In genomic region chr9:70874451-70874850, GRCh38 we compare ENCODE assay signal across 23 cellular contexts.
DNase-seq lines count a peak whose midpoint lies in the region; ATAC-seq, FAIRE-seq and TF ChIP-seq lines count a peak whose summit lies in the region.
"Had no signal": no experiment of that assay in that cellular context is flagged by ENCODE, and none has a peak within 500 bp of the region (broad histone marks: within the 10 kb centered on the region; RNA-seq: fewer than 3 reads in every experiment).

No MANE protein-coding gene starts in this region.

- H3K4me1 ChIP-seq in A549 (no peaks in the 10 kb centered on the region; the same call in 2 of the 3 replicates), IMR-90 (ENCODE audit: control insufficient read depth, insufficient read depth, low read length) (no peaks in the 10 kb centered on the region)
- H3K4me1 ChIP-seq: Caco-2 had no signal

- H3K79me1 ChIP-seq in IMR-90 (ENCODE audit: low read depth in 1 of 2, low read length in 2 of 2): no peaks in the 10 kb centered on the region

- no peak for TF ChIP-seq CTCF in A549 (IDR thresholded peaks at IDR 0.05)
- no peak for TF ChIP-seq CTCF in IMR-90 (conservative IDR thresholded peaks at IDR 0.05; ENCODE audit: low read depth, low read length)
- TF ChIP-seq CTCF in choroid plexus epithelial cell (conservative IDR thresholded peaks at IDR 0.05; ENCODE audit: low read depth, low read length): no peak
- no peak for TF ChIP-seq CTCF in fibroblast of the aortic adventitia (IDR thresholded peaks at IDR 0.05; ENCODE audit: insufficient read depth, low read length)

- H4K8ac ChIP-seq in IMR-90 (ENCODE audit: low read depth in 2 of 2, low read length in 2 of 2): no peak overlapping the region

- H3K4me3 ChIP-seq in A549 (no peak overlapping the region), IMR-90 (ENCODE audit: insufficient read depth, low read depth, low read length) (no peak overlapping the region), choroid plexus epithelial cell (ENCODE audit: low read depth, low read length) (no peak overlapping the region), fibroblast of the aortic adventitia (ENCODE audit: low read depth, low read length) (no peak overlapping the region)

- H3K9me3 ChIP-seq in A549 (no peaks in the 10 kb centered on the region), IMR-90 (ENCODE audit: control insufficient read depth, insufficient read depth, low read length) (no peaks in the 10 kb centered on the region)
- H3K9me3 ChIP-seq: Caco-2 had no signal

- no peak for TF ChIP-seq EP300 in A549 (IDR thresholded peaks at IDR 0.05)

- no peak overlapping the region for H2BK120ac ChIP-seq in IMR-90 (ENCODE audit: low read depth, low read length)

- TF ChIP-seq RAD21 in A549 (conservative IDR thresholded peaks at IDR 0.05 in 1 of 2, IDR thresholded peaks at IDR 0.05 in 1 of 2) (no peak), IMR-90 (IDR thresholded peaks at IDR 0.05; ENCODE audit: low read length) (no peak)

- in situ Hi-C loops in IMR-90 (cut with MboI; ENCODE audit: low sequenced_read_pairs): no loop called here

- no TSS peak for BruUV-seq in IMR-90 (replicated peaks; lab: Mats Ljungman, UMichigan)

- dilution Hi-C loops in IMR-90 (cut with HindIII; ENCODE audit: low sequenced_read_pairs, unreplicated experiment): no loop called here

- peaks cover 2% of the 10 kb centered on the region; the same call in 1 of the 2 replicates for H3K27me3 ChIP-seq in IMR-90 (ENCODE audit: control insufficient read depth, insufficient read depth, low read length)

- DNase-seq in A549 (ENCODE audit: low read depth in 1 of 2, low spot score in 1 of 2): no peak
- no peak for DNase-seq in IMR-90
- DNase-seq in choroid plexus epithelial cell (ENCODE audit: low read depth): peak; percentile 5
- DNase-seq in fibroblast of the aortic adventitia (ENCODE audit: low read depth): peak; percentile 46
- DNase-seq in NCI-H1436 (lab: John Stamatoyannopoulos, UW): no peak
- no peak for DNase-seq in DMS153 (lab: John Stamatoyannopoulos, UW)
- DNase-seq in activated CD8-positive, alpha-beta memory T cell treated with anti-CD3 and anti-CD28 coated beads for 24 hours: no peak
- DNase-seq: 8988T; Caco-2; CD4-positive, alpha-beta T cell; HFFc6; Kasumi-1; MM.1S; NCI-H1105 treated with DMSO at 0.1 percent for 48 hours; NCI-H187; NCI-H2107; NCI-H510A; NCI-H774; OCI-M1; Right ventricle myocardium superior had no signal

- H3K23ac ChIP-seq in IMR-90 (ENCODE audit: low read depth, low read length): no peak overlapping the region

- H2AFZ ChIP-seq in IMR-90 (replicated peaks; ENCODE audit: low read length, poor library complexity): no peak overlapping the region

- POLR2A ChIA-PET in A549 (lab: Yijun Ruan, JAX): no interaction called here
- POLR2A ChIA-PET in IMR-90 (lab: Charles Lee; ENCODE audit: unreplicated experiment): no interaction called here

- ATAC-seq in A549: no peak
- ATAC-seq in IMR-90 (ENCODE audit: low read depth): no peak
- ATAC-seq in GM21786 (IDR thresholded peaks at IDR 0.05; ENCODE audit: unreplicated experiment): no peak

- H3K27ac ChIP-seq in A549 (no peak overlapping the region), IMR-90 (ENCODE audit: insufficient read depth, low read length) (no peak overlapping the region)
- H3K27ac ChIP-seq: HL-60 had no signal

- intact Hi-C loops in IMR-90 (cut with micrococcal nuclease): no loop called here

- H2BK15ac ChIP-seq in IMR-90 (ENCODE audit: low read depth, low read length): no peak overlapping the region

- H3K36me3 ChIP-seq in IMR-90 (ENCODE audit: control insufficient read depth, insufficient read depth, low read length): no peaks in the 10 kb centered on the region

- no peak overlapping the region for H2BK5ac ChIP-seq in IMR-90 (ENCODE audit: low read depth, low read length, poor library complexity, severe bottlenecking)

- no peak overlapping the region for H3K4ac ChIP-seq in IMR-90 (ENCODE audit: low read depth, low read length)

- no peaks in the 10 kb centered on the region for H3K9me1 ChIP-seq in IMR-90 (ENCODE audit: insufficient read depth, low read length)

- H2AK9ac ChIP-seq in IMR-90 (replicated peaks; ENCODE audit: low read depth, low read length, poor library complexity): no peak overlapping the region

- H3K18ac ChIP-seq in IMR-90 (ENCODE audit: low read depth, low read length): no peak overlapping the region

- H3K4me2 ChIP-seq in A549 (no peak overlapping the region), IMR-90 (ENCODE audit: low read depth, low read length) (no peak overlapping the region)

- CTCF ChIA-PET in A549 (lab: Yijun Ruan, JAX) (no interaction called here), IMR-90 (lab: Yijun Ruan, JAX) (no interaction called here)

- no peak overlapping the region for H4K5ac ChIP-seq in IMR-90 (ENCODE audit: low read depth, low read length)

- WGBS in A549 (ENCODE audit: missing lambda C conversion rate): 45% methylated on average over 1 of the region's 1 CpG
- WGBS in IMR-90 (ENCODE audit: extremely low coverage in 2 of 2, insufficient read length in 1 of 2), 2 experiments: no CpG with 5 or more reads among the region's 1 CpG

- no peaks in the 10 kb centered on the region for H4K20me1 ChIP-seq in IMR-90 (ENCODE audit: insufficient read depth, low read length)

- H3K56ac ChIP-seq in IMR-90 (ENCODE audit: extremely low read depth, insufficient read depth, low read length): no peak overlapping the region

- no peak overlapping the region for H2AK5ac ChIP-seq in IMR-90 (ENCODE audit: low read depth, low read length)

- no peak for FAIRE-seq in A549 (lab: Jason Lieb, UNC)
- FAIRE-seq: GM12891 had no signal

- no peak overlapping the region for H4K91ac ChIP-seq in IMR-90 (ENCODE audit: insufficient read depth, low read depth, low read length)

- TF ChIP-seq POLR2A in A549 (IDR thresholded peaks at IDR 0.05; ENCODE audit: low read length) (no peak), IMR-90 (IDR thresholded peaks at IDR 0.05; ENCODE audit: low read depth, low read length) (no peak)

- H3K9ac ChIP-seq in IMR-90 (ENCODE audit: low read depth, low read length): no peak overlapping the region

- H2BK20ac ChIP-seq in IMR-90 (ENCODE audit: low read depth, low read length): no peak overlapping the region

- H3K14ac ChIP-seq in IMR-90 (replicated peaks; ENCODE audit: low read depth, low read length): no peak overlapping the region

TF ChIP-seq in A549, 52 proteins besides CTCF, POLR2A, EP300 and RAD21:
- TF ChIP-seq MAFK (IDR thresholded peaks at IDR 0.05; ENCODE audit: partially characterized antibody): peak; percentile 91
- TF ChIP-seq NFE2L2 (conservative IDR thresholded peaks at IDR 0.05; ENCODE audit: low read length): peak; percentile 72
- TF ChIP-seq RFX5 (IDR thresholded peaks at IDR 0.05): no peak

TF ChIP-seq in IMR-90, 13 proteins besides CTCF, POLR2A, EP300 and RAD21:
- TF ChIP-seq SMC3 (IDR thresholded peaks at IDR 0.05; ENCODE audit: low read depth, low read length): no peak
- peak; percentile 73 for TF ChIP-seq MAFK (IDR thresholded peaks at IDR 0.05; ENCODE audit: low read depth, low read length)
- no peak for TF ChIP-seq CHD1 (IDR thresholded peaks at IDR 0.05; ENCODE audit: low read depth, low read length)
- no peak for TF ChIP-seq RCOR1 (IDR thresholded peaks at IDR 0.05; ENCODE audit: insufficient replicate concordance, low read length)
- TF ChIP-seq NFE2L2 (IDR thresholded peaks at IDR 0.05; ENCODE audit: low read depth, low read length): peak; percentile 84

Comparison
In these comparisons a context has a peak if more than half of its experiments do, and no peak if none do; other contexts are left out.
1. DNase-seq: peak in choroid plexus epithelial cell (single experiment) and fibroblast of the aortic adventitia (single experiment); none in A549 (0 of 2), IMR-90 (single experiment), NCI-H1436 (single experiment), DMS153 (single experiment) and activated CD8-positive, alpha-beta memory T cell treated with anti-CD3 and anti-CD28 coated beads for 24 hours (single experiment).